Comparison of ENCODE assay signal across 11 cellular contexts in genomic region chr17:75684924-75685323, GRCh38. TPM values are rescaled to one million over a fixed set of nuclear protein-coding genes. Genes with fewer than 3 reads are reported as not detected.
DNase-seq lines count a peak whose midpoint lies in the region; ATAC-seq and TF ChIP-seq lines count a peak whose summit lies in the region.
"Had no signal": no experiment of that assay in that cellular context is flagged by ENCODE, and none has a peak within 500 bp of the region (broad histone marks: within the 10 kb centered on the region; RNA-seq: fewer than 3 reads in every experiment).

No MANE protein-coding gene starts in this region.

- peak overlapping the region; percentile 10; the same call in 1 of the 2 replicates for H2AK5ac ChIP-seq in IMR-90 (ENCODE audit: low read depth, low read length)

- ATAC-seq in IMR-90 (ENCODE audit: low read depth) (no peak), lower lobe of right lung (peak; percentile 72 to 83), HG02840 (IDR thresholded peaks at IDR 0.05; ENCODE audit: low FRiP score, unreplicated experiment) (no peak)

- DNase-seq in IMR-90 (no peak), breast epithelium (ENCODE audit: low spot score in 2 of 2) (peak in 1 of 2 donors; percentile 97), lower lobe of right lung (peak; percentile 61), suprapubic skin (ENCODE audit: low spot score in 2 of 2) (peak in 1 of 2 donors; percentile 87), COR-L47 (lab: John Stamatoyannopoulos, UW) (no peak), NCI-H524 (lab: John Stamatoyannopoulos, UW) (no peak), globus pallidus (ENCODE audit: low spot score) (no peak)
- DNase-seq: activated CD8-positive, alpha-beta memory T cell treated with anti-CD3 and anti-CD28 coated beads, Interleukin-2, amount 50 U/mL, for 48 hours; left cardiac atrium; MM.1S had no signal

- no peak overlapping the region for H2BK5ac ChIP-seq in IMR-90 (ENCODE audit: low read depth, low read length, poor library complexity, severe bottlenecking)

- H3K23ac ChIP-seq in IMR-90 (ENCODE audit: low read depth, low read length), result no peak overlapping the region; the same call in 1 of the 2 replicates

- no peak overlapping the region for H3K56ac ChIP-seq in IMR-90 (ENCODE audit: extremely low read depth, insufficient read depth, low read length)

- no CpG with 5 or more reads among the region's 7 CpGs for WGBS in IMR-90 (ENCODE audit: extremely low coverage in 2 of 2, insufficient read length in 1 of 2), 2 experiments
- WGBS in suprapubic skin, result 26% methylated on average over 7 of the region's 7 CpGs

- TF ChIP-seq POLR2A in IMR-90 (IDR thresholded peaks at IDR 0.05; ENCODE audit: low read depth, low read length) (no peak), breast epithelium (IDR thresholded peaks at IDR 0.05) (no peak), suprapubic skin (IDR thresholded peaks at IDR 0.05) (no peak)

- H3K4ac ChIP-seq in IMR-90 (ENCODE audit: low read depth, low read length), result no peak overlapping the region

- in situ Hi-C loops in IMR-90 (cut with MboI; ENCODE audit: low sequenced_read_pairs), result no loop called here

- H3K4me3 ChIP-seq in IMR-90 (ENCODE audit: insufficient read depth, low read depth, low read length), result no peak overlapping the region
- peak overlapping the region in 1 of 3 donors; percentile 7 for H3K4me3 ChIP-seq in breast epithelium
- no peak overlapping the region for H3K4me3 ChIP-seq in lower lobe of right lung
- no peak overlapping the region for H3K4me3 ChIP-seq in suprapubic skin

- H4K20me1 ChIP-seq in IMR-90 (ENCODE audit: insufficient read depth, low read length), result peaks cover 58% of the 10 kb centered on the region

- H3K9ac ChIP-seq in IMR-90 (ENCODE audit: low read depth, low read length), result no peak overlapping the region

- no peak overlapping the region for H2AK9ac ChIP-seq in IMR-90 (replicated peaks; ENCODE audit: low read depth, low read length, poor library complexity)

- no peak overlapping the region; the same call in 1 of the 2 replicates for H2BK120ac ChIP-seq in IMR-90 (ENCODE audit: low read depth, low read length)

- H3K9me1 ChIP-seq in IMR-90 (ENCODE audit: insufficient read depth, low read length), result peaks cover 24% of the 10 kb centered on the region

- H3K27ac ChIP-seq in IMR-90 (ENCODE audit: insufficient read depth, low read length) (no peak overlapping the region), breast epithelium (peak overlapping the region; percentile 82 to 98), lower lobe of right lung (peak overlapping the region; percentile 63), suprapubic skin (peak overlapping the region; percentile 97)

- TF ChIP-seq RAD21 in IMR-90 (IDR thresholded peaks at IDR 0.05; ENCODE audit: low read length), result no peak

- peaks cover 22% of the 10 kb centered on the region for H3K36me3 ChIP-seq in IMR-90 (ENCODE audit: control insufficient read depth, insufficient read depth, low read length)
- no peaks in the 10 kb centered on the region for H3K36me3 ChIP-seq in breast epithelium
- H3K36me3 ChIP-seq in lower lobe of right lung, result peaks cover 30% of the 10 kb centered on the region
- no peaks in the 10 kb centered on the region for H3K36me3 ChIP-seq in suprapubic skin

- no TSS peak for BruUV-seq in IMR-90 (replicated peaks; lab: Mats Ljungman, UMichigan)

- intact Hi-C loops in IMR-90 (cut with micrococcal nuclease) (no loop called here), breast epithelium (cut with DNase I; ENCODE audit: low total_unique reads) (no loop called here), lower lobe of right lung (cut with DNase I) (no loop called here)

- H3K9me3 ChIP-seq in IMR-90 (ENCODE audit: control insufficient read depth, insufficient read depth, low read length) (no peaks in the 10 kb centered on the region), breast epithelium (no peaks in the 10 kb centered on the region), lower lobe of right lung (no peaks in the 10 kb centered on the region), suprapubic skin (no peaks in the 10 kb centered on the region)

- no peak for TF ChIP-seq EP300 in suprapubic skin (IDR thresholded peaks at IDR 0.05)

- TF ChIP-seq CTCF in IMR-90 (conservative IDR thresholded peaks at IDR 0.05; ENCODE audit: low read depth, low read length) (no peak), breast epithelium (IDR thresholded peaks at IDR 0.05) (no peak), lower lobe of right lung (IDR thresholded peaks at IDR 0.05) (no peak), suprapubic skin (IDR thresholded peaks at IDR 0.05) (no peak)

- H4K91ac ChIP-seq in IMR-90 (ENCODE audit: insufficient read depth, low read depth, low read length), result no peak overlapping the region

- no peak overlapping the region for H3K4me2 ChIP-seq in IMR-90 (ENCODE audit: low read depth, low read length)

- POLR2A ChIA-PET in IMR-90 (lab: Charles Lee; ENCODE audit: unreplicated experiment), result no interaction called here

- H3K4me1 ChIP-seq in IMR-90 (ENCODE audit: control insufficient read depth, insufficient read depth, low read length), result peaks cover 9% of the 10 kb centered on the region
- H3K4me1 ChIP-seq in breast epithelium, result peaks cover 9 to 31% of the 10 kb centered on the region in 2 donors
- H3K4me1 ChIP-seq in lower lobe of right lung, result peaks cover 65% of the 10 kb centered on the region
- H3K4me1 ChIP-seq in suprapubic skin, result peaks cover 94% of the 10 kb centered on the region

- H3K27me3 ChIP-seq in IMR-90 (ENCODE audit: control insufficient read depth, insufficient read depth, low read length), result no peaks in the 10 kb centered on the region
- no peaks in the 10 kb centered on the region for H3K27me3 ChIP-seq in breast epithelium
- H3K27me3 ChIP-seq in lower lobe of right lung (ENCODE audit: low read depth), result no peaks in the 10 kb centered on the region
- no peaks in the 10 kb centered on the region for H3K27me3 ChIP-seq in suprapubic skin

- no peak overlapping the region for H4K8ac ChIP-seq in IMR-90 (ENCODE audit: low read depth in 2 of 2, low read length in 2 of 2)

- H3K14ac ChIP-seq in IMR-90 (replicated peaks; ENCODE audit: low read depth, low read length), result no peak overlapping the region

- H2AFZ ChIP-seq in IMR-90 (replicated peaks; ENCODE audit: low read length, poor library complexity), result no peak overlapping the region

- H3K79me1 ChIP-seq in IMR-90 (ENCODE audit: low read depth in 1 of 2, low read length in 2 of 2), result peaks cover 51 to 85% of the 10 kb centered on the region in 2 experiments

- CTCF ChIA-PET in IMR-90 (lab: Yijun Ruan, JAX), result interaction anchor here (5.7 kb wide), 1 partner anchor 63 kb away, joined by 18 read pairs; no protein-coding TSS in a partner anchor

- no peak overlapping the region for H2BK20ac ChIP-seq in IMR-90 (ENCODE audit: low read depth, low read length)

- H2BK15ac ChIP-seq in IMR-90 (ENCODE audit: low read depth, low read length), result no peak overlapping the region

- dilution Hi-C loops in IMR-90 (cut with HindIII; ENCODE audit: low sequenced_read_pairs, unreplicated experiment), result no loop called here

- no peak overlapping the region for H4K5ac ChIP-seq in IMR-90 (ENCODE audit: low read depth, low read length)

- no peak overlapping the region for H3K18ac ChIP-seq in IMR-90 (ENCODE audit: low read depth, low read length)

TF ChIP-seq in IMR-90, 13 proteins besides CTCF, POLR2A, EP300 and RAD21:
- TF ChIP-seq NFE2L2 (IDR thresholded peaks at IDR 0.05; ENCODE audit: low read depth, low read length) (no peak), BHLHE40 (IDR thresholded peaks at IDR 0.05; ENCODE audit: low read depth, low read length) (no peak), MAZ (IDR thresholded peaks at IDR 0.05; ENCODE audit: borderline replicate concordance, low read depth, low read length) (no peak), CHD1 (IDR thresholded peaks at IDR 0.05; ENCODE audit: low read depth, low read length) (no peak)

RNA-seq across cellular contexts. Expression of gene SAP30BP, which starts 17.8 kb away (rescaled TPM):
- total RNA-seq in IMR-90 (2012; rRNA removed) (70.4 and 82.5 TPM in 2 replicates), breast epithelium (10 to 100 TPM; 68.3 to 89.5 (median 86.1) TPM), lower lobe of right lung (73.0 TPM), suprapubic skin (100 to 1,000 TPM in 1 of 4 donors, 10 to 100 TPM in 3; 67.0 to 104 (median 86.3) TPM)
- 134 and 139 TPM in 2 replicates for polyA plus RNA-seq in IMR-90 (2012; rRNA removed)
- polyA plus RNA-seq in IMR-90 (2012; cell fraction: cytosol; rRNA removed), result 55.1 and 61.0 TPM in 2 replicates
- polyA plus RNA-seq in IMR-90 (2012; cell fraction: nucleus; rRNA removed; ENCODE audit: low replicate concordance), result 237 and 250 TPM in 2 replicates

RNA-seq across cellular contexts. Expression of gene RECQL5, which starts 18.0 kb away (rescaled TPM):
- 7.3 and 8.6 TPM in 2 replicates for total RNA-seq in IMR-90 (2012; rRNA removed)
- polyA plus RNA-seq in IMR-90 (2012; rRNA removed), result 17.4 and 23.7 TPM in 2 replicates
- polyA plus RNA-seq in IMR-90 (2012; cell fraction: cytosol; rRNA removed), result 6.6 and 9.2 TPM in 2 replicates
- polyA plus RNA-seq in IMR-90 (2012; cell fraction: nucleus; rRNA removed; ENCODE audit: low replicate concordance), result 100 and 134 TPM in 2 replicates
- total RNA-seq in breast epithelium, result 10 to 100 TPM; 10.7 to 22.8 (median 14.1) TPM
- 39.4 TPM for total RNA-seq in lower lobe of right lung
- total RNA-seq in suprapubic skin, result 100 to 1,000 TPM in 1 of 4 donors, 10 to 100 TPM in 3; 35.3 to 129 (median 63.6) TPM

RNA-seq across cellular contexts. Expression of gene ITGB4, which starts 36.3 kb away (rescaled TPM):
- total RNA-seq in IMR-90 (2012; rRNA removed), result under 0.01 TPM in 1 of 2 replicates, not detected in the other
- 0.27 and 0.39 TPM in 2 replicates for polyA plus RNA-seq in IMR-90 (2012; rRNA removed)
- polyA plus RNA-seq in IMR-90 (2012; cell fraction: cytosol; rRNA removed), result 0.04 and 0.36 TPM in 2 replicates
- polyA plus RNA-seq in IMR-90 (2012; cell fraction: nucleus; rRNA removed; ENCODE audit: low replicate concordance), result 0.63 and 1.5 TPM in 2 replicates
- total RNA-seq in breast epithelium, result 100 to 1,000 TPM in 1 of 3 donors, 10 to 100 TPM in 1, 1 to 10 TPM in 1; 9.8 to 125 (median 67.2) TPM
- 34.7 TPM for total RNA-seq in lower lobe of right lung
- 100 to 1,000 TPM; 382 to 583 (median 474) TPM for total RNA-seq in suprapubic skin

RNA-seq across cellular contexts. Expression of gene SMIM5, which starts 51.7 kb away (rescaled TPM):
- total RNA-seq in IMR-90 (2012; rRNA removed) (not detected in 2 replicates), breast epithelium (1 to 10 TPM in 1 of 3 donors, under 1 TPM in 2; 0.29 to 2.6 (median 0.48) TPM), lower lobe of right lung (2.7 TPM), suprapubic skin (10 to 100 TPM in 2 of 4 donors, 1 to 10 TPM in 2; 1.7 to 11.8 (median 8.6) TPM)
- 0.14 TPM in 1 of 2 replicates, not detected in the other for polyA plus RNA-seq in IMR-90 (2012; rRNA removed)
- polyA plus RNA-seq in IMR-90 (2012; cell fraction: cytosol; rRNA removed), result 0.08 and 0.15 TPM in 2 replicates
- polyA plus RNA-seq in IMR-90 (2012; cell fraction: nucleus; rRNA removed; ENCODE audit: low replicate concordance), result 0.15 TPM in 1 of 2 replicates, not detected in the other

Comparison
In these comparisons a context has a peak if more than half of its experiments do, and no peak if none do; other contexts are left out.
1. ATAC-seq: peak in lower lobe of right lung (2 of 2); none in IMR-90 (single experiment) and HG02840 (single experiment).
2. RNA of gene ITGB4, which starts 36.3 kb away (total RNA-seq): 382 to 583 TPM in suprapubic skin, 9.8 to 125 TPM in breast epithelium and 34.7 TPM in lower lobe of right lung (single experiment); under 0.01 TPM in IMR-90; every median in the first group is over 10 times any median in the second.